In the genomic region with DNA sequence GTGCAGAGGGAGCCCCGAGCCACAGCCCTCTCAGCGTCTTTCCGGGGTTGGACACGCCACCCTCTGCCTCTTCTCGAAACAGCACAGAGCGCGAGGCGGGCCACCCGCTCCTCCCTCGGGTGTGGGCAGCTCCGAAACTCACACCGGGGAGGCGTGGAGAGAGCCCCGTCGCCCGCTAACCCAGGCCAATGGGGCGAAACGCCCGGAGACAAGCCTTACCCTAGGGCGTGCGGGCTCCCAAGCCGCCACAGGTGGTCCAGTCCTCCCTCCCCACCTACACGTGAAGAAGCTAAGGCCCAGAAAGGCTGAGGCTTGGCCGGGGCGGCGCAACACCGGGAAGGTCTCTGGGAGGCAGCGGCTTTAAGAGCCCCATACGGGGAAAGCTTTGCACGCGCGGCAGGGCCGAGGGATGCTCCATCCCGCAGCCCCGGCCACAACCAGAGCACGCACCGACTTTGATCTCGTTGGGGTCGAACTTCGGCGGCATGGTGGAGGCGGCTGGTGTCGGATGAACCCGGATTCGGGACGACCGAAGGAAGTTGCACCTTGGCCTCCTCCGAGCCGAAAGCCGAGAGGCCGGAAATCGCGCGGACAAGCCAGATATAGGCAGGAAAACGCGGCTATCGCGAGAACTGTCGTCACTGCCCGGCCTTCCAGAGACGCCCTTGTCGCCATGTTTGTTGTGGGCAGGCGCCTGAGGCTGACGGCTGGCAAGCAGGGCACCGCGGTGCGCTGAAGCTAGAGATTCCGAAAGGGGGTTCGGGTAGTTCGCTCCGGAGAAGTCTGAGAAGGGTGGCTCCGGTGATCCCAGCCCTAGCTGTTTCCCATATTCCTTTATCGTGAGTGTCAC, we compare ENCODE assay signal across 8 cellular contexts. TPM values are rescaled to one million over a fixed set of nuclear protein-coding genes. Genes with fewer than 3 reads are reported as not detected.
DNase-seq lines count a peak whose midpoint lies in the region; ATAC-seq and TF ChIP-seq lines count a peak whose summit lies in the region.

LRSAM1 (plus strand) TSS at position 680 of the 850 bp plus-strand sequence. CDS start 3,018 bp downstream, outside the sequence.
RPL12 (minus strand) TSS at position 576 of the 850 bp plus-strand sequence; CDS start at position 487, 89 bp downstream.

- H3K27me3 Mint-ChIP-seq in CD4-positive, CD25-positive, alpha-beta regulatory T cell = peaks cover 6% of the 10 kb centered on the region
- no peaks in the 10 kb centered on the region for H3K27me3 Mint-ChIP-seq in activated CD4-positive, alpha-beta memory T cell treated with anti-CD3 and anti-CD28 coated beads for 36 hours

- peaks cover 41% of the 10 kb centered on the region for H3K36me3 Mint-ChIP-seq in CD4-positive, CD25-positive, alpha-beta regulatory T cell
- H3K36me3 Mint-ChIP-seq in activated CD4-positive, alpha-beta memory T cell treated with anti-CD3 and anti-CD28 coated beads for 36 hours = peaks cover 58% of the 10 kb centered on the region

- TF ChIP-seq CTCF in right lobe of liver (IDR thresholded peaks at IDR 0.05) = peak in 2 of 4 donors; percentile 7 to 8

- peak within 1 kb of the TSS; percentile 96 to 97 (median 96) for H3K27ac Mint-ChIP-seq in CD4-positive, CD25-positive, alpha-beta regulatory T cell
- peak within 1 kb of the TSS; percentile 94 for H3K27ac Mint-ChIP-seq in activated CD4-positive, alpha-beta memory T cell treated with anti-CD3 and anti-CD28 coated beads for 36 hours

- peaks cover 7 to 56% (median 38%) of the 10 kb centered on the region in 4 donors for H3K4me1 Mint-ChIP-seq in CD4-positive, CD25-positive, alpha-beta regulatory T cell
- peaks cover 37% of the 10 kb centered on the region for H3K4me1 Mint-ChIP-seq in activated CD4-positive, alpha-beta memory T cell treated with anti-CD3 and anti-CD28 coated beads for 36 hours (ENCODE audit: low read depth)

- H3K9me3 ChIP-seq in CD4-positive, CD25-positive, alpha-beta regulatory T cell (ENCODE audit: control insufficient read depth in 2 of 2, low read length in 2 of 2) = no peaks in the 10 kb centered on the region
- H3K9me3 ChIP-seq in right lobe of liver = no peaks in the 10 kb centered on the region

- under 1% methylated on average over 29 of the region's 73 CpGs for WGBS in right lobe of liver (ENCODE audit: insufficient coverage, low coverage, low lambda C conversion rate, missing lambda C conversion rate)

- POLR2A ChIA-PET in activated CD4-positive, alpha-beta memory T cell treated with anti-CD3 and anti-CD28 coated beads for 36 hours (lab: Charles Lee) = interaction anchor here (0.6 to 3.5 kb wide), 17 partner anchors 12 to 320 kb away, joined by 3 to 27 read pairs (median 4); partner anchors contain the start of genes PTRH1, SLC2A8, TTC16 and ZNF79

- H3K4me3 ChIP-seq in CD4-positive, CD25-positive, alpha-beta regulatory T cell (ENCODE audit: low read depth, low read length) = peak within 1 kb of the TSS; percentile 83
- peak within 1 kb of the TSS; percentile 89 to 93 (median 92) for H3K4me3 ChIP-seq in right lobe of liver

- CTCF ChIA-PET in activated CD4-positive, alpha-beta memory T cell treated with anti-CD3 and anti-CD28 coated beads for 36 hours (lab: Charles Lee) = interaction anchor here (1.4 kb wide), 2 partner anchors 226 to 284 kb away, joined by 3 to 5 read pairs; partner anchors contain the start of gene TOR2A

- H3K9me3 Mint-ChIP-seq in CD4-positive, CD25-positive, alpha-beta regulatory T cell = no peaks in the 10 kb centered on the region
- H3K9me3 Mint-ChIP-seq in activated CD4-positive, alpha-beta memory T cell treated with anti-CD3 and anti-CD28 coated beads for 36 hours = no peaks in the 10 kb centered on the region

- H3K36me3 ChIP-seq in CD4-positive, CD25-positive, alpha-beta regulatory T cell (ENCODE audit: control insufficient read depth, insufficient read depth, low read length) = peaks cover 40% of the 10 kb centered on the region
- H3K36me3 ChIP-seq in right lobe of liver = peaks cover 5 to 32% (median 21%) of the 10 kb centered on the region in 4 donors

- peak; percentile 80 for ATAC-seq in CD4-positive, CD25-positive, alpha-beta regulatory T cell (ENCODE audit: low read depth in 2 of 2)
- ATAC-seq in GM19438 (IDR thresholded peaks at IDR 0.05; ENCODE audit: low read depth, unreplicated experiment) (peak; percentile 60), right lobe of liver (peak; percentile 70 to 82 (median 80))

- H3K4me3 Mint-ChIP-seq in CD4-positive, CD25-positive, alpha-beta regulatory T cell = peak within 1 kb of the TSS; percentile 96 to 100 (median 98)
- H3K4me3 Mint-ChIP-seq in activated CD4-positive, alpha-beta memory T cell treated with anti-CD3 and anti-CD28 coated beads for 36 hours = peak within 1 kb of the TSS; percentile 94

- H3K4me1 ChIP-seq in CD4-positive, CD25-positive, alpha-beta regulatory T cell (ENCODE audit: control insufficient read depth, insufficient read depth, low read length, poor library complexity, severe bottlenecking) = peaks cover 33% of the 10 kb centered on the region
- H3K4me1 ChIP-seq in right lobe of liver = peaks cover 0 to 45% (median 13%) of the 10 kb centered on the region in 4 donors

- intact Hi-C loops in activated CD4-positive, alpha-beta memory T cell treated with anti-CD3 and anti-CD28 coated beads for 36 hours (cut with micrococcal nuclease) = loop anchor here (1.0 to 10.0 kb wide), 5 partner anchors 27 to 226 kb away; partner anchors contain the start of genes SLC2A8 and ZNF79
- intact Hi-C loops in right lobe of liver (cut with DNase I) = no loop called here

- DNase-seq in CD4-positive, CD25-positive, alpha-beta regulatory T cell = peak; percentile 95 to 98 (median 96)
- DNase-seq in HK-2 (ENCODE audit: unreplicated experiment) (peak; percentile 98), NCI-H82 treated with DMSO at 0.1 percent for 48 hours (lab: John Stamatoyannopoulos, UW; ENCODE audit: unreplicated experiment) (peak; percentile 48), dermis microvascular lymphatic vessel endothelial cell (ENCODE audit: low read depth in 2 of 2) (peak; percentile 89 to 95), right lobe of liver (peak; percentile 96 to 97 (median 97))
- DNase-seq in activated CD4-positive, alpha-beta memory T cell treated with anti-CD3 and anti-CD28 coated beads for 36 hours = peak; percentile 97
- DNase-seq in stimulated activated CD4-positive, alpha-beta T cell treated with anti-CD3 and anti-CD28 coated beads, Interleukin-4, amount 100 ng/mL, for 24 hours = peak; percentile 99

- peak; percentile 99 for TF ChIP-seq POLR2A in right lobe of liver (IDR thresholded peaks at IDR 0.05)

- no peaks in the 10 kb centered on the region for H3K27me3 ChIP-seq in CD4-positive, CD25-positive, alpha-beta regulatory T cell (ENCODE audit: control insufficient read depth, insufficient read depth, low read length)
- H3K27me3 ChIP-seq in right lobe of liver = no peaks in the 10 kb centered on the region

- H3K27ac ChIP-seq in CD4-positive, CD25-positive, alpha-beta regulatory T cell (ENCODE audit: insufficient read depth, low read length, poor library complexity, severe bottlenecking) = peak within 1 kb of the TSS; percentile 88
- H3K27ac ChIP-seq in right lobe of liver = peak within 1 kb of the TSS; percentile 87 to 93 (median 90)

RNA-seq across cellular contexts. Expression of gene LRSAM1, which starts in this region (rescaled TPM):
- total RNA-seq in CD4-positive, CD25-positive, alpha-beta regulatory T cell = 24.0 TPM
- polyA plus RNA-seq in CD4-positive, CD25-positive, alpha-beta regulatory T cell = 1 to 10 TPM; 3.9 to 7.2 (median 5.2) TPM
- 10 to 100 TPM; 19.7 to 20.9 TPM for total RNA-seq in activated CD4-positive, alpha-beta memory T cell treated with anti-CD3 and anti-CD28 coated beads for 36 hours
- total RNA-seq in dermis microvascular lymphatic vessel endothelial cell (8.6 and 10.5 TPM in 2 replicates), right lobe of liver (10 to 100 TPM in 5 of 6 experiments, 1 to 10 TPM in 1; 9.4 to 13.3 (median 12.1) TPM)

RNA-seq across cellular contexts. Expression of gene RPL12, which starts in this region (rescaled TPM):
- 1,070 TPM for total RNA-seq in CD4-positive, CD25-positive, alpha-beta regulatory T cell
- polyA plus RNA-seq in CD4-positive, CD25-positive, alpha-beta regulatory T cell = 1,000 to 10,000 TPM; 1,415 to 2,269 (median 1,793) TPM
- 1,000 to 10,000 TPM; 2,267 to 2,331 TPM for total RNA-seq in activated CD4-positive, alpha-beta memory T cell treated with anti-CD3 and anti-CD28 coated beads for 36 hours
- 1,203 and 1,395 TPM in 2 replicates for total RNA-seq in dermis microvascular lymphatic vessel endothelial cell
- 100 to 1,000 TPM; 271 to 907 (median 364) TPM for total RNA-seq in right lobe of liver

Comparison
In these comparisons a context has a peak if more than half of its experiments do, and no peak if none do; other contexts are left out.
1. Peak in every context shown above with its lines: DNase-seq, ATAC-seq, H3K4me3 ChIP-seq and H3K27ac ChIP-seq.
2. DNase-seq: peak in every context shown above with its lines; median percentile 99 in stimulated activated CD4-positive, alpha-beta T cell treated with anti-CD3 and anti-CD28 coated beads, Interleukin-4, amount 100 ng/mL, for 24 hours; 98 in HK-2; 97 in activated CD4-positive, alpha-beta memory T cell treated with anti-CD3 and anti-CD28 coated beads for 36 hours; 97 in right lobe of liver; 96 in CD4-positive, CD25-positive, alpha-beta regulatory T cell; 92 in dermis microvascular lymphatic vessel endothelial cell; 48 in NCI-H82 treated with DMSO at 0.1 percent for 48 hours.